2 cellular contexts compared by ENCODE assay signal in the genomic region with DNA sequence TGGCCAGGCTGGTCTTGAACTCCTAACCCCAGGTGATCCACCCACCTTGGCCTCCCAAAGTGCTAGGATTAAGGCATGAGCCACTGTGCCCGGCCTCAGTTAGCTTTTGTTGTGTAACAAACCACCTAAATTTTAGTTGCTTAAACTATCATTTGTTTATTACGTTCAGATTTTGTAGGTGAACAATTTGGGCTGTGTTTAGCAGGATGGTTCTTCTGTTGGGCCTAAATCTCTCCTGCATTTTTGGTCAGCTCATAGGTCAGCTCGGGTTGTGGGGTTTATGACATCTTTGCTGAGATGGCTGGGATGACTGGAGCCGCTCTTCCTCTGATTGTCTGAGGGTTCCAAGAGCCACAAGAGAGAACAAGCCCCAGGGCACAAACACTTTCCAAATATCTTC.
TF ChIP-seq lines count a peak whose summit lies in the region.

No MANE protein-coding gene starts in this region.

TF ChIP-seq in HepG2, 621 proteins besides CTCF, POLR2A, EP300 and RAD21:
- TF ChIP-seq POLR2AphosphoS5 (IDR thresholded peaks at IDR 0.05; ENCODE audit: low read depth, low read length) (no peak), ZFP62 (CRISPR knock-in tag; IDR thresholded peaks at IDR 0.05) (no peak), ZNF331 (CRISPR knock-in tag; IDR thresholded peaks at IDR 0.05) (peak; percentile 73; the same call in 1 of the 2 replicates), ZSCAN29 (CRISPR knock-in tag; conservative IDR thresholded peaks at IDR 0.05) (no peak)

TF ChIP-seq in GM23338, 12 proteins besides CTCF, POLR2A, EP300 and RAD21:
- TF ChIP-seq EZH2 (IDR thresholded peaks at IDR 0.05; ENCODE audit: low read depth, unreplicated experiment) (no peak), ZNF331 (CRISPR knock-in tag; IDR thresholded peaks at IDR 0.05; ENCODE audit: low read depth) (peak; percentile 58), REST (IDR thresholded peaks at IDR 0.05; ENCODE audit: unreplicated experiment) (no peak)
TF ChIP-seq in GM23338: peak in this region for 1.
